ENCODE assay signal across 11 cellular contexts in genomic region chr5:172793577-172794488, GRCh38. TPM values are rescaled to one million over a fixed set of nuclear protein-coding genes. Genes with fewer than 3 reads are reported as not detected.
DNase-seq lines count a peak whose midpoint lies in the region; ATAC-seq and TF ChIP-seq lines count a peak whose summit lies in the region.
"Had no signal": no experiment of that assay in that cellular context is flagged by ENCODE, and none has a peak within 500 bp of the region (broad histone marks: within the 10 kb centered on the region; RNA-seq: fewer than 3 reads in every experiment).

No MANE protein-coding gene starts in this region.

- peaks cover 100% of the 10 kb centered on the region for H3K4me1 ChIP-seq in BLaER1
- peaks cover 12 to 16% of the 10 kb centered on the region in 2 donors for H3K4me1 ChIP-seq in muscle layer of duodenum (ENCODE audit: control insufficient read depth in 1 of 2, insufficient read depth in 2 of 2, low read length in 2 of 2)
- no peaks in the 10 kb centered on the region for H3K4me1 ChIP-seq in CD8-positive, alpha-beta memory T cell (ENCODE audit: insufficient read depth, low read length)

- CTCF ChIA-PET in activated CD4-positive, alpha-beta memory T cell treated with anti-CD3 and anti-CD28 coated beads for 36 hours (lab: Charles Lee) = no interaction called here
- CTCF ChIA-PET in CD8-positive, alpha-beta memory T cell (lab: Charles Lee) = interaction anchor here (1.9 kb wide), 1 partner anchor 77 kb away, joined by 5 read pairs; no protein-coding TSS in a partner anchor

- H3K36me3 ChIP-seq in BLaER1 = no peaks in the 10 kb centered on the region
- no peaks in the 10 kb centered on the region for H3K36me3 ChIP-seq in brain microvascular endothelial cell (replicated peaks)
- H3K36me3 ChIP-seq in muscle layer of duodenum (ENCODE audit: control insufficient read depth in 1 of 2, insufficient read depth in 2 of 2, low read length in 2 of 2) = no peaks in the 10 kb centered on the region
- H3K36me3 ChIP-seq in CD8-positive, alpha-beta memory T cell (ENCODE audit: insufficient read depth, low read length) = no peaks in the 10 kb centered on the region

- no peak overlapping the region for H3K27ac Mint-ChIP-seq in activated CD4-positive, alpha-beta memory T cell treated with anti-CD3 and anti-CD28 coated beads for 36 hours
- H3K27ac Mint-ChIP-seq in CD8-positive, alpha-beta memory T cell = peak overlapping the region in 1 of 8 donors; percentile 19
- H3K27ac Mint-ChIP-seq: CD4-positive, alpha-beta memory T cell had no signal

- peak overlapping the region; percentile 80 for H3K9ac ChIP-seq in BLaER1

- H3K36me3 Mint-ChIP-seq in activated CD4-positive, alpha-beta memory T cell treated with anti-CD3 and anti-CD28 coated beads for 36 hours = no peaks in the 10 kb centered on the region
- H3K36me3 Mint-ChIP-seq in CD8-positive, alpha-beta memory T cell = no peaks in the 10 kb centered on the region
- H3K36me3 Mint-ChIP-seq: CD4-positive, alpha-beta memory T cell had no signal

- peak overlapping the region; percentile 97 for H3K27ac ChIP-seq in BLaER1
- H3K27ac ChIP-seq in brain microvascular endothelial cell = peak overlapping the region; percentile 84
- H3K27ac ChIP-seq in muscle layer of duodenum (ENCODE audit: low read length) = peak overlapping the region; percentile 73
- no peak overlapping the region for H3K27ac ChIP-seq in CD8-positive, alpha-beta memory T cell (ENCODE audit: low read depth, low read length)
- H3K27ac ChIP-seq: epithelial cell of prostate had no signal

- H3K27me3 ChIP-seq in BLaER1 (no peaks in the 10 kb centered on the region), brain microvascular endothelial cell (replicated peaks) (no peaks in the 10 kb centered on the region), muscle layer of duodenum (ENCODE audit: low read depth, low read length) (no peaks in the 10 kb centered on the region)
- H3K27me3 ChIP-seq in CD8-positive, alpha-beta memory T cell (ENCODE audit: insufficient read depth, low read length, poor library complexity, severe bottlenecking) = no peaks in the 10 kb centered on the region

- POLR2A ChIA-PET in activated CD4-positive, alpha-beta memory T cell treated with anti-CD3 and anti-CD28 coated beads for 36 hours (lab: Charles Lee) = no interaction called here
- POLR2A ChIA-PET in CD8-positive, alpha-beta memory T cell (lab: Charles Lee) = no interaction called here

- peaks cover 13% of the 10 kb centered on the region for H3K4me1 Mint-ChIP-seq in activated CD4-positive, alpha-beta memory T cell treated with anti-CD3 and anti-CD28 coated beads for 36 hours (ENCODE audit: low read depth)
- H3K4me1 Mint-ChIP-seq in CD8-positive, alpha-beta memory T cell = peaks cover 5 to 14% (median 11%) of the 10 kb centered on the region in 3 donors

- peak overlapping the region; percentile 90 for H3K4me2 ChIP-seq in BLaER1

- H4K20me1 ChIP-seq in BLaER1 = no peaks in the 10 kb centered on the region

- intact Hi-C loops in activated CD4-positive, alpha-beta memory T cell treated with anti-CD3 and anti-CD28 coated beads for 36 hours (cut with micrococcal nuclease) = no loop called here

- ATAC-seq in GM19395 (IDR thresholded peaks at IDR 0.05; ENCODE audit: unreplicated experiment) (no peak), GM21381 (IDR thresholded peaks at IDR 0.05; ENCODE audit: unreplicated experiment) (no peak)

- DNase-seq in KBM-7 = peak; percentile 50
- peak; percentile 65 for DNase-seq in brain microvascular endothelial cell
- DNase-seq in activated CD4-positive, alpha-beta memory T cell treated with anti-CD3 and anti-CD28 coated beads for 36 hours = no peak
- DNase-seq in CD8-positive, alpha-beta memory T cell = no peak
- DNase-seq: CD4-positive, alpha-beta memory T cell; NCI-H2107 had no signal

- H3K27me3 Mint-ChIP-seq in activated CD4-positive, alpha-beta memory T cell treated with anti-CD3 and anti-CD28 coated beads for 36 hours = no peaks in the 10 kb centered on the region
- H3K27me3 Mint-ChIP-seq in CD8-positive, alpha-beta memory T cell = no peaks in the 10 kb centered on the region
- H3K27me3 Mint-ChIP-seq: CD4-positive, alpha-beta memory T cell had no signal

- H3K4me3 ChIP-seq in BLaER1 = peak overlapping the region; percentile 41
- H3K4me3 ChIP-seq in brain microvascular endothelial cell (ENCODE audit: low read depth, low read length) = no peak overlapping the region
- no peak overlapping the region for H3K4me3 ChIP-seq in muscle layer of duodenum (ENCODE audit: low read depth in 1 of 2, low read length in 2 of 2)
- H3K4me3 ChIP-seq in CD8-positive, alpha-beta memory T cell (ENCODE audit: low read length) = no peak overlapping the region

- TF ChIP-seq CTCF in brain microvascular endothelial cell (IDR thresholded peaks at IDR 0.05; ENCODE audit: low read depth, low read length, missing control alignments) = no peak

- H3K9me3 Mint-ChIP-seq in activated CD4-positive, alpha-beta memory T cell treated with anti-CD3 and anti-CD28 coated beads for 36 hours = no peaks in the 10 kb centered on the region
- no peaks in the 10 kb centered on the region for H3K9me3 Mint-ChIP-seq in CD8-positive, alpha-beta memory T cell
- H3K9me3 Mint-ChIP-seq: CD4-positive, alpha-beta memory T cell had no signal

- no peak overlapping the region for H3K4me3 Mint-ChIP-seq in activated CD4-positive, alpha-beta memory T cell treated with anti-CD3 and anti-CD28 coated beads for 36 hours
- H3K4me3 Mint-ChIP-seq in CD8-positive, alpha-beta memory T cell = no peak overlapping the region

- H3K9me3 ChIP-seq in BLaER1 (no peaks in the 10 kb centered on the region), muscle layer of duodenum (ENCODE audit: control insufficient read depth in 1 of 2, low read length in 2 of 2) (no peaks in the 10 kb centered on the region)
- no peaks in the 10 kb centered on the region for H3K9me3 ChIP-seq in CD8-positive, alpha-beta memory T cell (ENCODE audit: low read length)

- in situ Hi-C loops in KBM-7 (cut with MboI; ENCODE audit: low pct_unique_long_range_greater_than_20kb, low sequenced_read_pairs) = no loop called here
- in situ Hi-C loops in brain microvascular endothelial cell (cut with HindIII; ENCODE audit: low pct_ligation_motif_present, low sequenced_read_pairs) = no loop called here

RNA-seq across cellular contexts. Expression of gene DUSP1, which starts 22.8 kb away (rescaled TPM):
- 10 to 100 TPM; 10.6 to 10.7 TPM for total RNA-seq in activated CD4-positive, alpha-beta memory T cell treated with anti-CD3 and anti-CD28 coated beads for 36 hours
- 10 to 100 TPM in 1 of 2 experiments, 1 to 10 TPM in 1; 9.4 to 10.9 TPM for total RNA-seq in CD8-positive, alpha-beta memory T cell
- polyA plus RNA-seq in CD8-positive, alpha-beta memory T cell = 1,007 TPM

RNA-seq across cellular contexts. Expression of gene ERGIC1, which starts 40.2 kb away (rescaled TPM):
- total RNA-seq in activated CD4-positive, alpha-beta memory T cell treated with anti-CD3 and anti-CD28 coated beads for 36 hours = 10 to 100 TPM; 41.9 to 42.7 TPM
- total RNA-seq in CD8-positive, alpha-beta memory T cell = 10 to 100 TPM; 39.7 to 39.9 TPM
- polyA plus RNA-seq in CD8-positive, alpha-beta memory T cell = 25.9 TPM

Comparison
In these comparisons a context has a peak if more than half of its experiments do, and no peak if none do; other contexts are left out.
1. DNase-seq: peak in KBM-7 (single experiment) and brain microvascular endothelial cell (single experiment); none in activated CD4-positive, alpha-beta memory T cell treated with anti-CD3 and anti-CD28 coated beads for 36 hours (single experiment) and CD8-positive, alpha-beta memory T cell (0 of 5).